Comparison of ENCODE assay signal across 28 cellular contexts in genomic region chr1:92354259-92354658, GRCh38.
"Had no signal": no experiment of that assay in that cellular context is flagged by ENCODE, and none has a peak within 500 bp of the region (broad histone marks: within the 10 kb centered on the region; RNA-seq: fewer than 3 reads in every experiment).

No MANE protein-coding gene starts in this region.

- H3K9me3 ChIP-seq: right lobe of liver, sigmoid colon, testis, transverse colon, upper lobe of right lung, uterus had no signal

- H3K9ac ChIP-seq: neural progenitor cell, parathyroid adenoma had no signal

- H3K36me3 ChIP-seq: ovary, right lobe of liver, uterus had no signal

- H3K4me1 ChIP-seq: neural progenitor cell, parathyroid adenoma, psoas muscle, right lobe of liver, sigmoid colon, spleen, suprapubic skin, testis, tibial artery, transverse colon, upper lobe of right lung, uterus had no signal

- DNase-seq: natural killer cell; occipital lobe; ovary; posterior cingulate gyrus; psoas muscle; right cardiac atrium; right lobe of liver; sigmoid colon; spleen; stimulated activated CD4-positive, alpha-beta T cell treated with anti-CD3 and anti-CD28 coated beads, Interleukin-12 subunit alpha, Interleukin-12 subunit beta, amount 100 ng/mL, for 4 hours; stimulated activated CD4-positive, alpha-beta T cell treated with anti-CD3 and anti-CD28 coated beads, Interleukin-1b, Interleukin-23, amount 100 ng/mL, for 48 hours; stimulated activated CD4-positive, alpha-beta T cell treated with anti-CD3 and anti-CD28 coated beads, Interleukin-4, amount 100 ng/mL, for 1 hour; stimulated activated CD4-positive, alpha-beta T cell treated with anti-CD3 and anti-CD28 coated beads, Interleukin-4, amount 100 ng/mL, for 4 hours; stimulated activated CD8-positive, alpha-beta memory T cell treated with anti-CD3 and anti-CD28 coated beads, Interleukin-4, amount 100 ng/mL, for 48 hours; stimulated activated naive CD4-positive, alpha-beta T cell; stimulated activated naive CD8-positive, alpha-beta T cell treated with anti-CD3 and anti-CD28 coated beads, Interleukin-15, amount 100 ng/mL, for 72 hours; stimulated activated naive CD8-positive, alpha-beta T cell treated with anti-CD3 and anti-CD28 coated beads, Interleukin-15, Interleukin-2, amounts not matched to agents 100 U/mL and 50 U/mL, for 24 hours; substantia nigra; testis; tibial artery; transverse colon; upper lobe of right lung; uterus had no signal

- H3K27ac ChIP-seq: neural progenitor cell, ovary, parathyroid adenoma, psoas muscle, right lobe of liver, sigmoid colon, spleen, suprapubic skin, testis, tibial artery, transverse colon, upper lobe of right lung, uterus had no signal

- ATAC-seq: natural killer cell; psoas muscle; right cardiac atrium; right lobe of liver; stimulated activated memory B cell treated with anti-CD40 and anti-IgM and Interleukin-4, amounts not matched to agents 10 μg/mL and 1 μg/mL and 100 μg/mL, for 72 hours; stimulated activated naive CD8-positive, alpha-beta T cell treated with anti-CD3 and anti-CD28 coated beads, Interleukin-15, amount 100 ng/mL, for 72 hours; stimulated activated naive CD8-positive, alpha-beta T cell treated with anti-CD3 and anti-CD28 coated beads, Interleukin-15, Interleukin-2, amounts not matched to agents 100 U/mL and 50 U/mL, for 24 hours; upper lobe of right lung had no signal

- H3K27me3 ChIP-seq: neural progenitor cell, ovary, right lobe of liver, sigmoid colon, spleen, suprapubic skin, testis, tibial artery, transverse colon, upper lobe of right lung, uterus had no signal

- H3K4me3 ChIP-seq: neural progenitor cell, ovary, psoas muscle, right lobe of liver, sigmoid colon, smooth muscle cell, spleen, suprapubic skin, testis, tibial artery, transverse colon, upper lobe of right lung, uterus had no signal
